12 cellular contexts compared by ENCODE assay signal in genomic region chr6:106194949-106195919, GRCh38.
DNase-seq lines count a peak whose midpoint lies in the region; TF ChIP-seq lines count a peak whose summit lies in the region.
"Had no signal": no experiment of that assay in that cellular context is flagged by ENCODE, and none has a peak within 500 bp of the region (broad histone marks: within the 10 kb centered on the region; RNA-seq: fewer than 3 reads in every experiment).

No MANE protein-coding gene starts in this region.

- no peaks in the 10 kb centered on the region for H3K9me2 ChIP-seq in Karpas-422 (replicated peaks; ENCODE audit: insufficient read depth, low read length)

- no peak overlapping the region for H3K9ac ChIP-seq in Karpas-422 (ENCODE audit: low read length)
- H3K9ac ChIP-seq: BLaER1 treated with 17β-estradiol and CSF1 and Interleukin-3, amounts not matched to agents 10 nM and 100 nM had no signal

- 61 to 73% (median 68%) methylated on average over 7 of the region's 7 CpGs for WGBS in spleen, 5 donors

- no peaks in the 10 kb centered on the region for H3K27me3 Mint-ChIP-seq in activated T-cell treated with anti-CD3 and anti-CD28 coated beads, Interleukin-2, amount 50 U/mL, for 24 hours

- peak overlapping the region; percentile 92 for H3K27ac Mint-ChIP-seq in activated T-cell treated with anti-CD3 and anti-CD28 coated beads, Interleukin-2, amount 50 U/mL, for 24 hours

- peaks cover 45% of the 10 kb centered on the region for H3K36me3 Mint-ChIP-seq in activated T-cell treated with anti-CD3 and anti-CD28 coated beads, Interleukin-2, amount 50 U/mL, for 24 hours (ENCODE audit: low read depth)

- H3K79me2 ChIP-seq in Karpas-422 (ENCODE audit: low read length): 0 out of 2 replicates have a peak, but pooled peaks cover 7% of the 10 kb centered on the region

- H3K9me3 ChIP-seq in spleen (no peaks in the 10 kb centered on the region), Karpas-422 (ENCODE audit: low read length) (no peaks in the 10 kb centered on the region), right atrium auricular region (no peaks in the 10 kb centered on the region)
- H3K9me3 ChIP-seq: BLaER1 treated with 17β-estradiol and CSF1 and Interleukin-3, amounts not matched to agents 10 nM and 100 nM had no signal

- no peak overlapping the region for H2AFZ ChIP-seq in Karpas-422 (ENCODE audit: low read length)

- H3K27ac ChIP-seq in spleen (peak overlapping the region in 7 of 8 donors; percentile 10 to 59 (median 47)), Karpas-422 (ENCODE audit: low read length) (no peak overlapping the region), right atrium auricular region (no peak overlapping the region)
- H3K27ac ChIP-seq: BLaER1 treated with 17β-estradiol and CSF1 and Interleukin-3, amounts not matched to agents 10 nM and 100 nM; pancreas had no signal

- TF ChIP-seq POLR2A in spleen (IDR thresholded peaks at IDR 0.05): no peak

- TF ChIP-seq CTCF in spleen (IDR thresholded peaks at IDR 0.05 in 8 of 11, conservative IDR thresholded peaks at IDR 0.05 in 3 of 11): no peak
- no peak for TF ChIP-seq CTCF in right atrium auricular region (IDR thresholded peaks at IDR 0.05)

- DNase-seq in activated T-cell treated with anti-CD3 and anti-CD28 coated beads, Interleukin-2, amount 50 U/mL, for 24 hours: no peak
- DNase-seq in activated T-cell treated with anti-CD3 and anti-CD28 coated beads, Interleukin-2, amount 50 U/mL, for 48 hours: no peak
- DNase-seq in NCI-H226 (peak; percentile 71), spleen (no peak), Karpas-422 (no peak), NCI-H510A treated with DMSO at 0.1 percent for 48 hours (lab: John Stamatoyannopoulos, UW) (no peak), right atrium auricular region (ENCODE audit: low spot score) (no peak)
- DNase-seq in effector CD4-positive, alpha-beta T cell: peak; percentile 12
- DNase-seq: activated CD4-positive, CD25-positive, alpha-beta regulatory T cell; NCI-H1092 treated with DMSO at 0.1 percent for 48 hours; pancreas had no signal

- no peaks in the 10 kb centered on the region for H3K27me3 ChIP-seq in spleen (replicated peaks in 1 of 7)
- H3K27me3 ChIP-seq in Karpas-422 (ENCODE audit: low read length): no peaks in the 10 kb centered on the region
- H3K27me3 ChIP-seq in right atrium auricular region: no peaks in the 10 kb centered on the region
- H3K27me3 ChIP-seq: BLaER1 treated with 17β-estradiol and CSF1 and Interleukin-3, amounts not matched to agents 10 nM and 100 nM; pancreas had no signal

- peaks cover 58% of the 10 kb centered on the region for H3K4me1 Mint-ChIP-seq in activated T-cell treated with anti-CD3 and anti-CD28 coated beads, Interleukin-2, amount 50 U/mL, for 24 hours (ENCODE audit: low read depth)

- intact Hi-C loops in spleen (cut with DNase I; ENCODE audit: low total_unique reads): no loop called here

- no peak overlapping the region for H3K4me2 ChIP-seq in Karpas-422 (ENCODE audit: low read depth, low read length, poor library complexity, severe bottlenecking)
- H3K4me2 ChIP-seq: BLaER1 treated with 17β-estradiol and CSF1 and Interleukin-3, amounts not matched to agents 10 nM and 100 nM had no signal

- no peaks in the 10 kb centered on the region for H4K20me1 ChIP-seq in Karpas-422 (ENCODE audit: insufficient read depth, low read depth, low read length)
- H4K20me1 ChIP-seq: BLaER1 treated with 17β-estradiol and CSF1 and Interleukin-3, amounts not matched to agents 10 nM and 100 nM had no signal

- H3K4me3 ChIP-seq in spleen: peak overlapping the region in 1 of 8 donors; percentile 7
- H3K4me3 ChIP-seq in Karpas-422 (ENCODE audit: low read length): no peak overlapping the region
- H3K4me3 ChIP-seq in right atrium auricular region: no peak overlapping the region
- H3K4me3 ChIP-seq: BLaER1 treated with 17β-estradiol and CSF1 and Interleukin-3, amounts not matched to agents 10 nM and 100 nM; pancreas had no signal

- H3K4me1 ChIP-seq in spleen (peaks cover 0 to 37% (median 23%) of the 10 kb centered on the region in 6 donors), Karpas-422 (ENCODE audit: low read length) (no peaks in the 10 kb centered on the region), right atrium auricular region (no peaks in the 10 kb centered on the region)
- H3K4me1 ChIP-seq: pancreas had no signal

- peak overlapping the region; percentile 47 for H3K4me3 Mint-ChIP-seq in activated T-cell treated with anti-CD3 and anti-CD28 coated beads, Interleukin-2, amount 50 U/mL, for 24 hours

- H3K9me3 Mint-ChIP-seq in activated T-cell treated with anti-CD3 and anti-CD28 coated beads, Interleukin-2, amount 50 U/mL, for 24 hours: no peaks in the 10 kb centered on the region

- peaks cover 0 to 6% (median 3%) of the 10 kb centered on the region in 6 donors for H3K36me3 ChIP-seq in spleen
- peaks cover 6% of the 10 kb centered on the region for H3K36me3 ChIP-seq in Karpas-422 (ENCODE audit: insufficient read depth, low read length)
- H3K36me3 ChIP-seq in right atrium auricular region: peaks cover 5% of the 10 kb centered on the region
- H3K36me3 ChIP-seq: pancreas had no signal

Comparison
In these comparisons a context has a peak if more than half of its experiments do, and no peak if none do; other contexts are left out.
1. DNase-seq: peak in NCI-H226 (single experiment) and effector CD4-positive, alpha-beta T cell (single experiment); none in activated T-cell treated with anti-CD3 and anti-CD28 coated beads, Interleukin-2, amount 50 U/mL, for 24 hours (single experiment), activated T-cell treated with anti-CD3 and anti-CD28 coated beads, Interleukin-2, amount 50 U/mL, for 48 hours (0 of 2), spleen (single experiment), Karpas-422 (single experiment), NCI-H510A treated with DMSO at 0.1 percent for 48 hours (single experiment) and right atrium auricular region (single experiment).
2. H3K27ac ChIP-seq: peak in spleen (7 of 8); none in Karpas-422 (single experiment) and right atrium auricular region (0 of 2).